In the genomic region with DNA sequence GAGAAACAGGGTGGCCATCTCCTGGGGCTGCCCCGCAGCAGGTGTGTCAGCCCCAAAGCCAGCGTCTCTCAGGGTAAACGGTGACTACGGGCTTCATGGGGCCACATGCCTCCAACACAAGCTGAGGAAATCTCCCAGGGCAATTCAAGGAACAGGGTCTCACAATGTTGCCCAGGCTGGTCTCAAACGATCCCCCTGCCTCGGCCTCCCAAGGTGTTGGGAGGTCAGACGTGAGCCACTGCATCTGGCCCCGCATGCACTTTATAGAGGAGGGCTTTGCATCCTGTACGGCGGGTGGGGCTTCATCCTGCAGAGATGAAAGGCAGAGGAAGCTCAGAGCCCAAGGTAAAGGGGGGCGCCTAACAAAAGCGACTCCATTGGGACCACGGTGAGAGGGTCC, we compare ENCODE assay signal across 7 cellular contexts. TPM values are rescaled to one million over a fixed set of nuclear protein-coding genes. Genes with fewer than 3 reads are reported as not detected.
DNase-seq lines count a peak whose midpoint lies in the region; ATAC-seq and TF ChIP-seq lines count a peak whose summit lies in the region.
"Not testable (repeated sequence)": the region's sequence is repeated elsewhere in the genome, so short reads cannot be mapped to it uniquely, and the experiment has no call there.

No MANE protein-coding gene starts in this region.

- H3K4me3 ChIP-seq in CD4-positive, alpha-beta memory T cell (ENCODE audit: low read length in 2 of 2); sigmoid colon: not testable (repeated sequence)

- POLR2A ChIA-PET in CD4-positive, alpha-beta memory T cell (lab: Charles Lee; ENCODE audit: partially characterized antibody); naive thymus-derived CD8-positive, alpha-beta T cell (lab: Charles Lee): not testable (repeated sequence)

- TF ChIP-seq CTCF in sigmoid colon (IDR thresholded peaks at IDR 0.05): not testable (repeated sequence)

- DNase-seq in CD4-positive, alpha-beta memory T cell; activated CD4-positive, alpha-beta T cell treated with anti-CD3 and anti-CD28 coated beads, Interleukin-2, amount 10 ng/mL, durations not matched to agents 24 days and 14 days; activated T-cell treated with anti-CD3 and anti-CD28 coated beads, Interleukin-2, amount 50 U/mL, for 24 hours: not testable (repeated sequence)
- DNase-seq in activated gamma-delta T cell treated with Interleukin-2 at 50 U/mL for 16 hours (peak; percentile 17), islet precursor cell (peak; percentile 52), sigmoid colon (peak; percentile 39)
- DNase-seq in naive thymus-derived CD8-positive, alpha-beta T cell: peak in 3 of 10 donors; percentile 13 to 23 (median 22)

- not testable (repeated sequence) for H3K9me3 Mint-ChIP-seq in CD4-positive, alpha-beta memory T cell; activated CD4-positive, alpha-beta T cell treated with anti-CD3 and anti-CD28 coated beads, Interleukin-2, amount 10 ng/mL, durations not matched to agents 24 days and 14 days; activated T-cell treated with anti-CD3 and anti-CD28 coated beads, Interleukin-2, amount 50 U/mL, for 24 hours; naive thymus-derived CD8-positive, alpha-beta T cell

- not testable (repeated sequence) for TF ChIP-seq EP300 in sigmoid colon (IDR thresholded peaks at IDR 0.05)

- intact Hi-C loops in CD4-positive, alpha-beta memory T cell (cut with micrococcal nuclease); sigmoid colon (cut with DNase I): not testable (repeated sequence)
- intact Hi-C loops in activated CD4-positive, alpha-beta T cell treated with anti-CD3 and anti-CD28 coated beads, Interleukin-2, amount 10 ng/mL, durations not matched to agents 24 days and 14 days (cut with micrococcal nuclease): loop anchor here (10.0 kb wide), 1 partner anchor 46 kb away; a partner anchor contains a TSS

- H3K27me3 ChIP-seq in CD4-positive, alpha-beta memory T cell (ENCODE audit: insufficient read depth, low read length); sigmoid colon: not testable (repeated sequence)

- peak overlapping the region in 4 of 7 donors; percentile 1 to 25 (median 12) for H3K27ac Mint-ChIP-seq in CD4-positive, alpha-beta memory T cell
- H3K27ac Mint-ChIP-seq in activated CD4-positive, alpha-beta T cell treated with anti-CD3 and anti-CD28 coated beads, Interleukin-2, amount 10 ng/mL, durations not matched to agents 24 days and 14 days: peak overlapping the region; percentile 37
- H3K27ac Mint-ChIP-seq in activated T-cell treated with anti-CD3 and anti-CD28 coated beads, Interleukin-2, amount 50 U/mL, for 24 hours: peak overlapping the region; percentile 55
- peak overlapping the region in 4 of 10 donors; percentile 23 to 52 (median 40) for H3K27ac Mint-ChIP-seq in naive thymus-derived CD8-positive, alpha-beta T cell

- H3K36me3 ChIP-seq in CD4-positive, alpha-beta memory T cell (ENCODE audit: insufficient read depth, low read length); sigmoid colon: not testable (repeated sequence)

- ATAC-seq in naive thymus-derived CD8-positive, alpha-beta T cell: not testable (repeated sequence)

- not testable (repeated sequence) for TF ChIP-seq POLR2A in sigmoid colon (IDR thresholded peaks at IDR 0.05)

- 81 to 91% methylated on average over 10 to 12 of the region's 13 CpGs for WGBS in sigmoid colon, 2 donors

- H3K4me1 Mint-ChIP-seq in CD4-positive, alpha-beta memory T cell: peaks cover 5 to 20% (median 8%) of the 10 kb centered on the region in 4 donors
- H3K4me1 Mint-ChIP-seq in activated CD4-positive, alpha-beta T cell treated with anti-CD3 and anti-CD28 coated beads, Interleukin-2, amount 10 ng/mL, durations not matched to agents 24 days and 14 days: peaks cover 23% of the 10 kb centered on the region
- peaks cover 34% of the 10 kb centered on the region for H3K4me1 Mint-ChIP-seq in activated T-cell treated with anti-CD3 and anti-CD28 coated beads, Interleukin-2, amount 50 U/mL, for 24 hours (ENCODE audit: low read depth)
- peaks cover 6 to 25% (median 16%) of the 10 kb centered on the region in 4 donors for H3K4me1 Mint-ChIP-seq in naive thymus-derived CD8-positive, alpha-beta T cell

- CTCF ChIA-PET in CD4-positive, alpha-beta memory T cell (lab: Charles Lee; ENCODE audit: partially characterized antibody): not testable (repeated sequence)

- H3K27ac ChIP-seq in CD4-positive, alpha-beta memory T cell (ENCODE audit: low read depth, low read length); sigmoid colon: not testable (repeated sequence)

- not testable (repeated sequence) for H3K4me1 ChIP-seq in CD4-positive, alpha-beta memory T cell (ENCODE audit: insufficient read depth, low read length); sigmoid colon

- not testable (repeated sequence) for H3K4me3 Mint-ChIP-seq in CD4-positive, alpha-beta memory T cell; activated T-cell treated with anti-CD3 and anti-CD28 coated beads, Interleukin-2, amount 50 U/mL, for 24 hours
- H3K4me3 Mint-ChIP-seq in activated CD4-positive, alpha-beta T cell treated with anti-CD3 and anti-CD28 coated beads, Interleukin-2, amount 10 ng/mL, durations not matched to agents 24 days and 14 days: peak overlapping the region; percentile 17
- H3K4me3 Mint-ChIP-seq in naive thymus-derived CD8-positive, alpha-beta T cell: peak overlapping the region in 6 of 10 donors; percentile 15 to 43 (median 20)

- H3K27me3 Mint-ChIP-seq in CD4-positive, alpha-beta memory T cell; activated CD4-positive, alpha-beta T cell treated with anti-CD3 and anti-CD28 coated beads, Interleukin-2, amount 10 ng/mL, durations not matched to agents 24 days and 14 days; activated T-cell treated with anti-CD3 and anti-CD28 coated beads, Interleukin-2, amount 50 U/mL, for 24 hours; naive thymus-derived CD8-positive, alpha-beta T cell: not testable (repeated sequence)

- H3K36me3 Mint-ChIP-seq in CD4-positive, alpha-beta memory T cell; naive thymus-derived CD8-positive, alpha-beta T cell: not testable (repeated sequence)
- H3K36me3 Mint-ChIP-seq in activated CD4-positive, alpha-beta T cell treated with anti-CD3 and anti-CD28 coated beads, Interleukin-2, amount 10 ng/mL, durations not matched to agents 24 days and 14 days (ENCODE audit: low read depth): peaks cover 17% of the 10 kb centered on the region
- H3K36me3 Mint-ChIP-seq in activated T-cell treated with anti-CD3 and anti-CD28 coated beads, Interleukin-2, amount 50 U/mL, for 24 hours (ENCODE audit: low read depth): peaks cover 41% of the 10 kb centered on the region

- not testable (repeated sequence) for H3K9me3 ChIP-seq in CD4-positive, alpha-beta memory T cell (ENCODE audit: control insufficient read depth in 1 of 2, low read length in 2 of 2); sigmoid colon

RNA-seq across cellular contexts. Expression of a gene that starts 42.4 kb away (rescaled TPM):
- 100 to 1,000 TPM; 136 to 164 TPM for total RNA-seq in CD4-positive, alpha-beta memory T cell
- polyA plus RNA-seq in CD4-positive, alpha-beta memory T cell: 1 to 10 TPM in 1 of 2 donors, under 1 TPM in 1; 0.18 to 3.4 TPM
- 101 and 110 TPM in 2 replicates for total RNA-seq in activated CD4-positive, alpha-beta T cell treated with anti-CD3 and anti-CD28 coated beads, Interleukin-2, amount 10 ng/mL, durations not matched to agents 24 days and 14 days
- total RNA-seq in naive thymus-derived CD8-positive, alpha-beta T cell: 100 to 1,000 TPM; 146 to 149 TPM
- polyA plus RNA-seq in naive thymus-derived CD8-positive, alpha-beta T cell: 1 to 10 TPM; 1.3 to 2.5 (median 1.6) TPM
- 10 to 100 TPM; 12.5 to 41.0 (median 18.1) TPM for total RNA-seq in sigmoid colon
- 10 to 100 TPM in 2 of 3 donors, 1 to 10 TPM in 1; 8.4 to 44.0 (median 17.1) TPM for polyA plus RNA-seq in sigmoid colon
